In the genomic region with DNA sequence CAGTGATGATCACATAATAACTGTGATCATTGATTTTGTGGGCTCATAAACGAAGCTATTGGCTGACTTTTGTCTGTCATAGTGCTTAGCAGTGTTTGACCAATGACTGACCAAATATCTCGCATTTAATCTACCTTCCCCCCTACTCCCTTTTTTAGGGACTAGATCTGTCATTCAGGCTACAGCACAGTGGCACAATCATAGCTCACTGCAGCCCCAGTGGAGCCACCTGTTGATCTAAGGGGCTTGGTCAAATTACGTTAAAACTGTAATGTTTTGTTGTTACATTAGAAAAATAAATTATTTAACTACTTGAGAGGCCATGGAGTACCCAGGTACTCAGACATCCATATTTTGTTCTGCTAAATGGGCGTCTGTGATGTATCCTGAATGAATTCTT, we compare ENCODE assay signal across 1 cellular context.
TF ChIP-seq lines count a peak whose summit lies in the region.

No MANE protein-coding gene starts in this region.

TF ChIP-seq in HEK293, 187 proteins besides CTCF, POLR2A, EP300 and RAD21 (continued from another document):
- no peak for TF ChIP-seq ZNF692 (tag by site-specific recombination; IDR thresholded peaks at IDR 0.05)
